8 cellular contexts compared by ENCODE assay signal in the genomic region with DNA sequence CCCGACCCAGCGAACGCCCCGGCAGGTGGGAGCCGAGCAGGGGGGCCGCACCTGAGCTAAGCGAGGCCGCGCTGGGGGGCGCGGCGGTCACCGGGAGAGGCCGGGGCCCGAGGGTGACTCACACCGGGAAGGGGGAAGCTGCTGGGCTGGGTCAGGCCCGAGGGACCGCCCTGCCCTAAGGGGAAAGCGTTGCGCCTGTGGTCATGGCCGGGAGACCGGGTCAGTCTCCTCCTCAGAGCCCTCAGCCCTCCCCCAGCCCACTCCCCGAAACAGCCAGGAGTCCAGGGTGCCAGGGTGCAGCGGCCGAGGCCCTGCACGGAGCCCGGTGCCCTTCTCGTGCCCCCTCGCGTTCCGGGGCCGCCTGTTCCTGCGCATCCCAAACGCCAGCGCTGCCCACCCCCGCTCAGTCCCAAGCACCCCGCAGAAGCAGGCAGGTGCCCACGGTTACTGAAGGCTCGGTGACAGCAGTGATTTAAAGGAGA. TPM values are rescaled to one million over a fixed set of nuclear protein-coding genes. Genes with fewer than 3 reads are reported as not detected.
DNase-seq lines count a peak whose midpoint lies in the region; TF ChIP-seq lines count a peak whose summit lies in the region.

No MANE protein-coding gene starts in this region.

- H3K9me3 ChIP-seq in Peyer's patch: no peaks in the 10 kb centered on the region

- peaks cover 0 to 26% (median 11%) of the 10 kb centered on the region in 4 donors for H3K4me1 ChIP-seq in Peyer's patch

- peaks cover 10% of the 10 kb centered on the region for H3K4me1 Mint-ChIP-seq in progenitor cell of endocrine pancreas (ENCODE audit: low read depth)

- H3K27ac Mint-ChIP-seq in progenitor cell of endocrine pancreas: no peak overlapping the region

- no peaks in the 10 kb centered on the region for H3K9me3 Mint-ChIP-seq in progenitor cell of endocrine pancreas (ENCODE audit: low read depth)

- H3K4me3 Mint-ChIP-seq in progenitor cell of endocrine pancreas (ENCODE audit: low read depth): peak overlapping the region; percentile 70

- peak in 1 of 2 donors; percentile 52 for TF ChIP-seq POLR2A in Peyer's patch (IDR thresholded peaks at IDR 0.05)

- H3K27ac ChIP-seq in Peyer's patch: peak overlapping the region; percentile 79 to 97 (median 92)

- H3K4me3 ChIP-seq in Peyer's patch (peak overlapping the region; percentile 83 to 99 (median 92)), fibroblast of villous mesenchyme (ENCODE audit: low read depth, low read length) (peak overlapping the region; percentile 47)

- no peaks in the 10 kb centered on the region for H3K36me3 ChIP-seq in Peyer's patch

- H3K27me3 Mint-ChIP-seq in progenitor cell of endocrine pancreas: no peaks in the 10 kb centered on the region

- TF ChIP-seq CTCF in Peyer's patch (IDR thresholded peaks at IDR 0.05) (no peak), fibroblast of villous mesenchyme (IDR thresholded peaks at IDR 0.05; ENCODE audit: insufficient read depth, low read depth, low read length) (no peak), progenitor cell of endocrine pancreas (IDR thresholded peaks at IDR 0.05; ENCODE audit: unreplicated experiment) (no peak)

- peak; percentile 65 for DNase-seq in activated effector memory CD4-positive, alpha-beta T cell treated with anti-CD3 and anti-CD28 coated beads, Interleukin-2, amount 50 U/mL, for 16 hours
- no peak for DNase-seq in activated effector memory CD4-positive, alpha-beta T cell treated with Interleukin-2 at 50 U/mL for 16 hours
- peak in 2 of 3 donors; percentile 77 to 79 for DNase-seq in Peyer's patch
- DNase-seq in fibroblast of villous mesenchyme (ENCODE audit: low read depth): no peak
- no peak for DNase-seq in progenitor cell of endocrine pancreas (ENCODE audit: low spot score, unreplicated experiment)
- DNase-seq in D341Med (ENCODE audit: low spot score): no peak
- no peak for DNase-seq in activated CD8-positive, alpha-beta memory T cell treated with anti-CD3 and anti-CD28 coated beads for 24 hours
- DNase-seq in NCI-H1048 (lab: John Stamatoyannopoulos, UW): no peak

- H3K36me3 Mint-ChIP-seq in progenitor cell of endocrine pancreas (ENCODE audit: insufficient read depth): no peaks in the 10 kb centered on the region

- H3K27me3 ChIP-seq in Peyer's patch: no peaks in the 10 kb centered on the region

RNA-seq across cellular contexts. Expression of a gene that starts 0.7 kb away (rescaled TPM):
- total RNA-seq in Peyer's patch (10 to 100 TPM; 28.2 to 37.3 (median 33.2) TPM), fibroblast of villous mesenchyme (0.32 TPM in 1 of 2 replicates, not detected in the other), progenitor cell of endocrine pancreas (15.3 and 16.3 TPM in 2 replicates)

RNA-seq across cellular contexts. Expression of a gene that starts 0.9 kb away (rescaled TPM):
- total RNA-seq in Peyer's patch: 10 to 100 TPM; 38.7 to 82.4 (median 61.6) TPM
- total RNA-seq in fibroblast of villous mesenchyme: 7.3 and 8.1 TPM in 2 replicates
- total RNA-seq in progenitor cell of endocrine pancreas: 31.7 and 33.8 TPM in 2 replicates

RNA-seq across cellular contexts. Expression of a gene that starts 17.3 kb away (rescaled TPM):
- total RNA-seq in Peyer's patch (100 to 1,000 TPM in 2 of 4 donors, 10 to 100 TPM in 2; 26.4 to 143 (median 104) TPM), fibroblast of villous mesenchyme (under 0.01 TPM in 1 of 2 replicates, not detected in the other), progenitor cell of endocrine pancreas (2.7 and 3.2 TPM in 2 replicates)

RNA-seq across cellular contexts. Expression of a gene that starts 35.3 kb away (rescaled TPM):
- total RNA-seq in Peyer's patch (100 to 1,000 TPM in 3 of 4 donors, 10 to 100 TPM in 1; 47.0 to 135 (median 117) TPM), fibroblast of villous mesenchyme (22.0 and 22.9 TPM in 2 replicates), progenitor cell of endocrine pancreas (57.4 and 59.8 TPM in 2 replicates)

Comparison
In these comparisons a context has a peak if more than half of its experiments do, and no peak if none do; other contexts are left out.
1. DNase-seq: peak in activated effector memory CD4-positive, alpha-beta T cell treated with anti-CD3 and anti-CD28 coated beads, Interleukin-2, amount 50 U/mL, for 16 hours (single experiment) and Peyer's patch (2 of 3); none in activated effector memory CD4-positive, alpha-beta T cell treated with Interleukin-2 at 50 U/mL for 16 hours (single experiment), fibroblast of villous mesenchyme (single experiment), progenitor cell of endocrine pancreas (single experiment), D341Med (single experiment), activated CD8-positive, alpha-beta memory T cell treated with anti-CD3 and anti-CD28 coated beads for 24 hours (single experiment) and NCI-H1048 (single experiment).
2. RNA of a gene that starts 0.7 kb away (total RNA-seq): 28.2 to 37.3 TPM in Peyer's patch and 15.3 to 16.3 TPM in progenitor cell of endocrine pancreas; 0.32 TPM in fibroblast of villous mesenchyme; every median in the first group is over 10 times any median in the second.